9 cellular contexts compared by ENCODE assay signal in genomic region chr19:36116344-36116637, GRCh38. TPM values are rescaled to one million over a fixed set of nuclear protein-coding genes. Genes with fewer than 3 reads are reported as not detected.
A peak's percentile ranks its signal among the peaks of the same experiment; 100 is the strongest.
DNase-seq lines count a peak whose midpoint lies in the region; ATAC-seq and TF ChIP-seq lines count a peak whose summit lies in the region.
"Had no signal": no experiment of that assay in that cellular context is flagged by ENCODE, and none has a peak within 500 bp of the region (broad histone marks: within the 10 kb centered on the region; RNA-seq: fewer than 3 reads in every experiment).

No MANE protein-coding gene starts in this region.

- TF ChIP-seq EP300 in suprapubic skin (IDR thresholded peaks at IDR 0.05) = no peak

- H3K36me3 Mint-ChIP-seq in activated CD8-positive, alpha-beta memory T cell treated with anti-CD3 and anti-CD28 coated beads, Interleukin-2, amount 10 ng/mL, durations not matched to agents 7 days and 5 days = peaks cover 18% of the 10 kb centered on the region
- peaks cover 8% of the 10 kb centered on the region for H3K36me3 Mint-ChIP-seq in activated naive CD8-positive, alpha-beta T cell
- H3K36me3 Mint-ChIP-seq in immature natural killer cell = peaks cover 4 to 12% (median 8%) of the 10 kb centered on the region in 3 donors

- TF ChIP-seq CTCF in suprapubic skin (IDR thresholded peaks at IDR 0.05) = no peak

- no peak for ATAC-seq in activated CD8-positive, alpha-beta memory T cell treated with anti-CD3 and anti-CD28 coated beads, Interleukin-2, amount 10 ng/mL, durations not matched to agents 7 days and 5 days
- no peak for ATAC-seq in HG03565 (IDR thresholded peaks at IDR 0.05; ENCODE audit: unreplicated experiment)

- 82% methylated on average over 1 of the region's 1 CpG for WGBS in suprapubic skin

- no peak for TF ChIP-seq POLR2A in suprapubic skin (IDR thresholded peaks at IDR 0.05)

- H3K27me3 Mint-ChIP-seq in activated CD8-positive, alpha-beta memory T cell treated with anti-CD3 and anti-CD28 coated beads, Interleukin-2, amount 10 ng/mL, durations not matched to agents 7 days and 5 days = peaks cover 2% of the 10 kb centered on the region
- no peaks in the 10 kb centered on the region for H3K27me3 Mint-ChIP-seq in activated naive CD8-positive, alpha-beta T cell
- H3K27me3 Mint-ChIP-seq in immature natural killer cell (ENCODE audit: low read depth in 3 of 3) = peaks cover 13 to 20% (median 18%) of the 10 kb centered on the region in 3 donors

- H3K4me1 Mint-ChIP-seq in activated CD8-positive, alpha-beta memory T cell treated with anti-CD3 and anti-CD28 coated beads, Interleukin-2, amount 10 ng/mL, durations not matched to agents 7 days and 5 days = peaks cover 35% of the 10 kb centered on the region
- H3K4me1 Mint-ChIP-seq in activated naive CD8-positive, alpha-beta T cell (ENCODE audit: low read depth) = peaks cover 40% of the 10 kb centered on the region
- peaks cover 48 to 53% of the 10 kb centered on the region in 2 donors for H3K4me1 Mint-ChIP-seq in immature natural killer cell

- H3K27ac Mint-ChIP-seq in activated CD8-positive, alpha-beta memory T cell treated with anti-CD3 and anti-CD28 coated beads, Interleukin-2, amount 10 ng/mL, durations not matched to agents 7 days and 5 days = peak overlapping the region; percentile 94
- H3K27ac Mint-ChIP-seq in activated naive CD8-positive, alpha-beta T cell = peak overlapping the region; percentile 68
- H3K27ac Mint-ChIP-seq in immature natural killer cell = peak overlapping the region; percentile 92 to 99 (median 98)

- no peak overlapping the region for H3K27ac ChIP-seq in suprapubic skin

- peak overlapping the region; percentile 80 for H3K4me3 ChIP-seq in suprapubic skin

- H3K9me3 Mint-ChIP-seq in activated CD8-positive, alpha-beta memory T cell treated with anti-CD3 and anti-CD28 coated beads, Interleukin-2, amount 10 ng/mL, durations not matched to agents 7 days and 5 days (ENCODE audit: low read depth) = no peaks in the 10 kb centered on the region
- H3K9me3 Mint-ChIP-seq in activated naive CD8-positive, alpha-beta T cell (ENCODE audit: low read depth) = no peaks in the 10 kb centered on the region
- peaks cover 0 to 4% (median 0%) of the 10 kb centered on the region in 6 donors for H3K9me3 Mint-ChIP-seq in immature natural killer cell

- peaks cover 38% of the 10 kb centered on the region for H3K4me1 ChIP-seq in suprapubic skin

- DNase-seq in activated CD8-positive, alpha-beta memory T cell treated with anti-CD3 and anti-CD28 coated beads, Interleukin-2, amount 10 ng/mL, durations not matched to agents 7 days and 5 days = no peak
- no peak for DNase-seq in activated CD8-positive, alpha-beta memory T cell treated with anti-CD3 and anti-CD28 coated beads for 24 hours
- DNase-seq in immature natural killer cell = no peak
- no peak for DNase-seq in suprapubic skin (ENCODE audit: low spot score in 2 of 2)
- no peak for DNase-seq in hepatic stellate cell (ENCODE audit: low spot score)
- DNase-seq in NCI-H2196 (lab: John Stamatoyannopoulos, UW; ENCODE audit: unreplicated experiment) = no peak

- no peaks in the 10 kb centered on the region for H3K9me3 ChIP-seq in suprapubic skin

- H3K4me3 Mint-ChIP-seq in activated CD8-positive, alpha-beta memory T cell treated with anti-CD3 and anti-CD28 coated beads, Interleukin-2, amount 10 ng/mL, durations not matched to agents 7 days and 5 days = peak overlapping the region; percentile 91
- H3K4me3 Mint-ChIP-seq in activated naive CD8-positive, alpha-beta T cell = peak overlapping the region; percentile 98
- peak overlapping the region; percentile 83 to 95 (median 90) for H3K4me3 Mint-ChIP-seq in immature natural killer cell

- H3K27me3 ChIP-seq in suprapubic skin = no peaks in the 10 kb centered on the region

- CTCF ChIA-PET in activated CD8-positive, alpha-beta memory T cell treated with anti-CD3 and anti-CD28 coated beads, Interleukin-2, amount 10 ng/mL, durations not matched to agents 7 days and 5 days (lab: Charles Lee) = interaction anchor here (0.6 to 5.8 kb wide), 5 partner anchors 9 to 54 kb away, joined by 3 to 24 read pairs (median 4); no protein-coding TSS in a partner anchor

- peaks cover 41% of the 10 kb centered on the region for H3K36me3 ChIP-seq in suprapubic skin

RNA-seq across cellular contexts. Expression of gene TBCB, which starts 1.0 kb away (rescaled TPM):
- total RNA-seq in activated CD8-positive, alpha-beta memory T cell treated with anti-CD3 and anti-CD28 coated beads, Interleukin-2, amount 10 ng/mL, durations not matched to agents 7 days and 5 days = 100 to 1,000 TPM; 141 to 166 TPM
- 100 to 1,000 TPM; 341 to 445 (median 385) TPM for polyA plus RNA-seq in immature natural killer cell
- total RNA-seq in suprapubic skin = 100 to 1,000 TPM in 1 of 4 donors, 10 to 100 TPM in 3; 63.2 to 117 (median 90.5) TPM

RNA-seq across cellular contexts. Expression of gene POLR2I, which starts 1.6 kb away (rescaled TPM):
- 10 to 100 TPM; 63.2 to 65.3 TPM for total RNA-seq in activated CD8-positive, alpha-beta memory T cell treated with anti-CD3 and anti-CD28 coated beads, Interleukin-2, amount 10 ng/mL, durations not matched to agents 7 days and 5 days
- polyA plus RNA-seq in immature natural killer cell = 100 to 1,000 TPM; 102 to 136 (median 127) TPM
- 10 to 100 TPM; 21.8 to 57.5 (median 31.3) TPM for total RNA-seq in suprapubic skin

RNA-seq across cellular contexts. Expression of gene OVOL3, which starts 5.3 kb away (rescaled TPM):
- not detected for total RNA-seq in activated CD8-positive, alpha-beta memory T cell treated with anti-CD3 and anti-CD28 coated beads, Interleukin-2, amount 10 ng/mL, durations not matched to agents 7 days and 5 days
- not detected for polyA plus RNA-seq in immature natural killer cell
- total RNA-seq in suprapubic skin = not detected
- total RNA-seq: T-helper 2 cell treated with Interferon-gamma antibody and Interleukin-4, amounts not matched to agents 100 ng/mL and 5 ng/mL, for 36 hours had no signal

RNA-seq across cellular contexts. Expression of gene CAPNS1, which starts 23.6 kb away (rescaled TPM):
- 100 to 1,000 TPM; 411 to 479 TPM for total RNA-seq in activated CD8-positive, alpha-beta memory T cell treated with anti-CD3 and anti-CD28 coated beads, Interleukin-2, amount 10 ng/mL, durations not matched to agents 7 days and 5 days
- polyA plus RNA-seq in immature natural killer cell = 100 to 1,000 TPM; 176 to 253 (median 225) TPM
- total RNA-seq in suprapubic skin = 10 to 100 TPM; 60.2 to 95.5 (median 79.2) TPM

RNA-seq across cellular contexts. Expression of gene COX7A1, which starts 36.0 kb away (rescaled TPM):
- total RNA-seq in activated CD8-positive, alpha-beta memory T cell treated with anti-CD3 and anti-CD28 coated beads, Interleukin-2, amount 10 ng/mL, durations not matched to agents 7 days and 5 days = not detected
- not detected for polyA plus RNA-seq in immature natural killer cell
- 10 to 100 TPM in 2 of 4 donors, 1 to 10 TPM in 2; 5.6 to 17.1 (median 11.4) TPM for total RNA-seq in suprapubic skin
- total RNA-seq: T-helper 2 cell treated with Interferon-gamma antibody and Interleukin-4, amounts not matched to agents 100 ng/mL and 5 ng/mL, for 36 hours had no signal
